ENCODE assay signal across 12 cellular contexts in genomic region chr4:88880501-88881226, GRCh38.
DNase-seq lines count a peak whose midpoint lies in the region; ATAC-seq and TF ChIP-seq lines count a peak whose summit lies in the region.
"Had no signal": no experiment of that assay in that cellular context is flagged by ENCODE, and none has a peak within 500 bp of the region (broad histone marks: within the 10 kb centered on the region; RNA-seq: fewer than 3 reads in every experiment).

No MANE protein-coding gene starts in this region.

- TF ChIP-seq CTCF in A673 (conservative IDR thresholded peaks at IDR 0.05; ENCODE audit: low read depth, low read length) (no peak), upper lobe of left lung (IDR thresholded peaks at IDR 0.05) (no peak)

- no peak for TF ChIP-seq POLR2A in upper lobe of left lung (IDR thresholded peaks at IDR 0.05)

- TF ChIP-seq EP300 in upper lobe of left lung (IDR thresholded peaks at IDR 0.05) = no peak

- no peaks in the 10 kb centered on the region for H3K9me3 ChIP-seq in A673 (ENCODE audit: low read depth, low read length, poor library complexity, severe bottlenecking)
- H3K9me3 ChIP-seq in iPS-20b (ENCODE audit: insufficient read depth, low read depth, low read length) = no peaks in the 10 kb centered on the region
- no peaks in the 10 kb centered on the region for H3K9me3 ChIP-seq in upper lobe of left lung
- H3K9me3 ChIP-seq: lower lobe of right lung had no signal

- 82 to 86% methylated on average over 6 to 10 of the region's 11 CpGs for WGBS in upper lobe of left lung, 2 donors

- intact Hi-C loops in A673 (cut with micrococcal nuclease; ENCODE audit: unreplicated experiment) = no loop called here

- H3K9ac ChIP-seq in iPS-20b (ENCODE audit: low read depth, low read length) = 0 out of 2 replicates have a peak overlapping the region, but pooled peaks have one; percentile 2

- no peak for ATAC-seq in HG02610 (IDR thresholded peaks at IDR 0.05; ENCODE audit: unreplicated experiment)
- no peak for ATAC-seq in upper lobe of left lung (ENCODE audit: low FRiP score in 2 of 2)
- ATAC-seq: lower lobe of right lung, SK-N-SH treated with all-trans-retinoic acid at 6 μM for 48 hours had no signal

- no peaks in the 10 kb centered on the region for H3K4me1 ChIP-seq in A673 (ENCODE audit: insufficient read depth, low read length, poor library complexity, severe bottlenecking)
- peaks cover 4% of the 10 kb centered on the region; the same call in 1 of the 2 replicates for H3K4me1 ChIP-seq in iPS-20b (ENCODE audit: insufficient read depth, low read length)
- no peaks in the 10 kb centered on the region for H3K4me1 ChIP-seq in upper lobe of left lung
- H3K4me1 ChIP-seq: lower lobe of right lung had no signal

- H3K27ac ChIP-seq in A673 (ENCODE audit: low read depth, low read length, poor library complexity, severe bottlenecking) (no peak overlapping the region), iPS-20b (ENCODE audit: low read length) (no peak overlapping the region), upper lobe of left lung (no peak overlapping the region)
- H3K27ac ChIP-seq: epithelial cell of prostate, lower lobe of right lung had no signal

- no peaks in the 10 kb centered on the region for H3K36me3 ChIP-seq in A673 (ENCODE audit: insufficient read depth, low read length, poor library complexity, severe bottlenecking)
- H3K36me3 ChIP-seq in iPS-20b (ENCODE audit: insufficient read depth, low read depth, low read length) = no peaks in the 10 kb centered on the region
- no peaks in the 10 kb centered on the region for H3K36me3 ChIP-seq in upper lobe of left lung
- H3K36me3 ChIP-seq: lower lobe of right lung had no signal

- no TSS peak for BruUV-seq in A673 (replicated peaks; lab: Mats Ljungman, UMichigan)

- peak; percentile 21 for DNase-seq in A673 (ENCODE audit: low spot score)
- DNase-seq in HEK293T (ENCODE audit: extremely low spot score) = peak; percentile 22
- DNase-seq in NCI-H69 (lab: John Stamatoyannopoulos, UW) = peak; percentile 93
- DNase-seq in occipital lobe (lab: John Stamatoyannopoulos, UW) = no peak
- DNase-seq in upper lobe of left lung = no peak
- no peak for DNase-seq in activated CD4-positive, alpha-beta T cell treated with anti-CD3 and anti-CD28 coated beads for 4 hours
- DNase-seq: lower lobe of right lung; stimulated activated CD4-positive, alpha-beta T cell treated with anti-CD3 and anti-CD28 coated beads, Interleukin-4, amount 100 ng/mL, for 1 hour had no signal

- CTCF ChIA-PET in A673 (lab: Charles Lee) (no interaction called here), HEK293T (lab: Yijun Ruan, JAX) (interaction anchor here (0.6 to 1.4 kb wide), 2 partner anchors 12 to 98 kb away, joined by 3 to 7 read pairs; no protein-coding TSS in a partner anchor)

- POLR2A ChIA-PET in A673 (lab: Charles Lee; ENCODE audit: low non-redundant PET) (no interaction called here), HEK293T (lab: Yijun Ruan, JAX) (interaction anchor here (1.0 to 1.2 kb wide), 2 partner anchors 58 to 61 kb away, joined by 3 read pairs; no protein-coding TSS in a partner anchor)

- no peak overlapping the region for H3K4me3 ChIP-seq in A673 (ENCODE audit: low read depth, low read length, poor library complexity, severe bottlenecking)
- H3K4me3 ChIP-seq in iPS-20b (ENCODE audit: low read length) = no peak overlapping the region
- H3K4me3 ChIP-seq in upper lobe of left lung = no peak overlapping the region
- H3K4me3 ChIP-seq: lower lobe of right lung had no signal

- H3K27me3 ChIP-seq in A673 (replicated peaks; ENCODE audit: insufficient read depth, low read depth, low read length, poor library complexity) (no peaks in the 10 kb centered on the region), iPS-20b (ENCODE audit: insufficient read depth, low read length) (no peaks in the 10 kb centered on the region), upper lobe of left lung (no peaks in the 10 kb centered on the region)

TF ChIP-seq in HEK293T, 16 proteins besides CTCF, POLR2A, EP300 and RAD21:
- TF ChIP-seq CTBP1 (IDR thresholded peaks at IDR 0.05; ENCODE audit: borderline replicate concordance) = no peak
- no peak for TF ChIP-seq SP1 (IDR thresholded peaks at IDR 0.05)
- TF ChIP-seq PKNOX1 (IDR thresholded peaks at IDR 0.05) = peak; percentile 29; the same call in 1 of the 2 replicates
- no peak for TF ChIP-seq ELF4 (IDR thresholded peaks at IDR 0.05)

Comparison
In these comparisons a context has a peak if more than half of its experiments do, and no peak if none do; other contexts are left out.
1. DNase-seq: peak in A673 (single experiment), HEK293T (single experiment) and NCI-H69 (single experiment); none in occipital lobe (single experiment), upper lobe of left lung (0 of 2) and activated CD4-positive, alpha-beta T cell treated with anti-CD3 and anti-CD28 coated beads for 4 hours (0 of 2).